In the genomic region with DNA sequence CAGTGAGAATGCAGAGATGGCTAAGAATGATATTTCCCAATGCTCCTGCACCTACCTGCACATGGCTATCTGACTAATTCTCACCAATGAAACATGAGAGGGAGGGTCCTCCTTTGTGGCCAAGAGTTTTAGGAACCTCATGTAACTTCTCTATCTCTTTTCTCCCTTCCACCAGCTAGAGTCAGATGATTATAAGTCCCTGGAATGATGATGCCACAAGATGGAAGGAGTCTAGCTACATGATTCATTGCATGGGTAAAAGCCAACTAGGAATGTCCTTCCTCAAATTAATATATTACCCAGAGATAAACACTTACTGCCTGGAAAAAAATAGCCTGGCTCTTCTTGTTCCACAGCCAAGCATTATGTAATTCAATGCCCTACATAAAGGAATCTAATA, we compare ENCODE assay signal across 27 cellular contexts. TPM values are rescaled to one million over a fixed set of nuclear protein-coding genes. Genes with fewer than 3 reads are reported as not detected.
DNase-seq lines count a peak whose midpoint lies in the region; ATAC-seq, FAIRE-seq and TF ChIP-seq lines count a peak whose summit lies in the region.
"Had no signal": no experiment of that assay in that cellular context is flagged by ENCODE, and none has a peak within 500 bp of the region (broad histone marks: within the 10 kb centered on the region; RNA-seq: fewer than 3 reads in every experiment).

No MANE protein-coding gene starts in this region.

- ATAC-seq in lung (ENCODE audit: insufficient read depth, low FRiP score): peak; percentile 27
- ATAC-seq in GM21529 (IDR thresholded peaks at IDR 0.05; ENCODE audit: unreplicated experiment): no peak
- ATAC-seq in T-helper 17 cell: no peak
- ATAC-seq: stimulated activated effector memory CD8-positive, alpha-beta T cell treated with anti-CD3 and anti-CD28 coated beads, Interleukin-12 subunit alpha, Interleukin-12 subunit beta, amount 100 ng/mL, for 72 hours had no signal

- TF ChIP-seq CTCF in fibroblast of mammary gland (conservative IDR thresholded peaks at IDR 0.05; ENCODE audit: control insufficient read depth, insufficient read depth, low read depth, low read length): no peak
- TF ChIP-seq CTCF in lung (IDR thresholded peaks at IDR 0.05; ENCODE audit: control extremely low read depth, extremely low read depth): no peak
- TF ChIP-seq CTCF in esophagus muscularis mucosa (IDR thresholded peaks at IDR 0.05): no peak

- no peaks in the 10 kb centered on the region for H3K9me3 ChIP-seq in adipocyte (ENCODE audit: control insufficient read depth, low read length)
- H3K9me3 ChIP-seq in lung (ENCODE audit: control insufficient read depth in 2 of 2, insufficient read depth in 1 of 2, low read length in 1 of 2): peaks cover 0 to under 1% of the 10 kb centered on the region in 2 donors
- H3K9me3 ChIP-seq in T-helper 17 cell (ENCODE audit: control insufficient read depth, low read length, poor library complexity, severe bottlenecking): no peaks in the 10 kb centered on the region
- H3K9me3 ChIP-seq in esophagus muscularis mucosa: no peaks in the 10 kb centered on the region
- H3K9me3 ChIP-seq: Peyer's patch had no signal

- H3K27ac ChIP-seq in lung (ENCODE audit: low read depth in 1 of 2, low read length in 1 of 2) (no peak overlapping the region), esophagus muscularis mucosa (replicated peaks in 1 of 4) (no peak overlapping the region)
- H3K27ac ChIP-seq: Peyer's patch had no signal

- H3K36me3 Mint-ChIP-seq in T-helper 17 cell (ENCODE audit: low read depth): no peaks in the 10 kb centered on the region
- H3K36me3 Mint-ChIP-seq: activated CD4-positive, alpha-beta memory T cell treated with anti-CD3 and anti-CD28 coated beads for 36 hours; stimulated activated effector memory CD8-positive, alpha-beta T cell treated with anti-CD3 and anti-CD28 coated beads, Interleukin-12 subunit alpha, Interleukin-12 subunit beta, amount 100 ng/mL, for 72 hours had no signal

- H3K4me1 ChIP-seq in adipocyte (ENCODE audit: control insufficient read depth, insufficient read depth, low read length) (no peaks in the 10 kb centered on the region), lung (ENCODE audit: control insufficient read depth in 2 of 2, insufficient read depth in 2 of 2, low read length in 2 of 2) (peaks cover 0 to under 1% of the 10 kb centered on the region in 2 donors), esophagus muscularis mucosa (peaks cover 0 to 7% (median 0%) of the 10 kb centered on the region in 4 donors)
- H3K4me1 ChIP-seq: Peyer's patch had no signal

- H3K27ac Mint-ChIP-seq in T-helper 17 cell: no peak overlapping the region
- H3K27ac Mint-ChIP-seq: activated B cell treated with CpG ODN at 0.5 μM for 24 hours; activated CD4-positive, alpha-beta memory T cell treated with anti-CD3 and anti-CD28 coated beads for 36 hours; CD4-positive, alpha-beta T cell; nephron progenitor cell; stimulated activated effector memory CD8-positive, alpha-beta T cell treated with anti-CD3 and anti-CD28 coated beads, Interleukin-12 subunit alpha, Interleukin-12 subunit beta, amount 100 ng/mL, for 72 hours had no signal

- no peak overlapping the region for H3K9ac ChIP-seq in adipocyte (ENCODE audit: low read length)

- no peaks in the 10 kb centered on the region for H3K27me3 Mint-ChIP-seq in T-helper 17 cell
- H3K27me3 Mint-ChIP-seq: activated B cell treated with CpG ODN at 0.5 μM for 24 hours; activated CD4-positive, alpha-beta memory T cell treated with anti-CD3 and anti-CD28 coated beads for 36 hours; CD4-positive, alpha-beta T cell had no signal

- H3K4me1 Mint-ChIP-seq in T-helper 17 cell: no peaks in the 10 kb centered on the region
- H3K4me1 Mint-ChIP-seq: activated B cell treated with CpG ODN at 0.5 μM for 24 hours; nephron progenitor cell; stimulated activated effector memory CD8-positive, alpha-beta T cell treated with anti-CD3 and anti-CD28 coated beads, Interleukin-12 subunit alpha, Interleukin-12 subunit beta, amount 100 ng/mL, for 72 hours had no signal

- H3K4me3 ChIP-seq in adipocyte (ENCODE audit: low read length) (no peak overlapping the region), fibroblast of mammary gland (ENCODE audit: control insufficient read depth, low read depth, low read length) (no peak overlapping the region), lung (no peak overlapping the region), esophagus muscularis mucosa (no peak overlapping the region)
- H3K4me3 ChIP-seq: Peyer's patch had no signal

- H3K27me3 ChIP-seq in adipocyte (replicated peaks; ENCODE audit: control insufficient read depth, insufficient read depth, low read length) (no peaks in the 10 kb centered on the region), lung (ENCODE audit: control insufficient read depth, insufficient read depth) (no peaks in the 10 kb centered on the region), esophagus muscularis mucosa (no peaks in the 10 kb centered on the region)
- H3K27me3 ChIP-seq: Peyer's patch had no signal

- no peak for TF ChIP-seq POLR2A in esophagus muscularis mucosa (IDR thresholded peaks at IDR 0.05; ENCODE audit: low read depth)

- H3K4me3 Mint-ChIP-seq in T-helper 17 cell: no peak overlapping the region
- H3K4me3 Mint-ChIP-seq: activated B cell treated with CpG ODN at 0.5 μM for 24 hours; activated CD4-positive, alpha-beta memory T cell treated with anti-CD3 and anti-CD28 coated beads for 36 hours; CD4-positive, alpha-beta T cell; nephron progenitor cell; stimulated activated effector memory CD8-positive, alpha-beta T cell treated with anti-CD3 and anti-CD28 coated beads, Interleukin-12 subunit alpha, Interleukin-12 subunit beta, amount 100 ng/mL, for 72 hours had no signal

- TF ChIP-seq EP300 in esophagus muscularis mucosa (IDR thresholded peaks at IDR 0.05): no peak

- DNase-seq in EL (peak; percentile 44), adipocyte (ENCODE audit: low read depth) (peak; percentile 14), fibroblast of mammary gland (ENCODE audit: low read depth) (peak; percentile 17), lung (ENCODE audit: low spot score) (no peak), frontal cortex (ENCODE audit: low spot score in 2 of 2) (no peak), T-helper 17 cell (no peak), esophagus muscularis mucosa (ENCODE audit: extremely low spot score) (no peak)
- DNase-seq: activated B cell treated with CpG ODN at 0.5 μM for 24 hours; activated CD4-positive, alpha-beta memory T cell treated with anti-CD3 and anti-CD28 coated beads for 36 hours; CD4-positive, alpha-beta T cell; cerebellar nuclear complex; DMS79 treated with DMSO at 0.1 percent for 48 hours; effector CD8-positive, alpha-beta T cell; HCEC 1CT; hypothalamus; Kasumi-1; kidney; midbrain; NCI-H1092; NCI-H1930; NCI-H446; nephron progenitor cell; NK-92 treated with Interleukin-12 subunit alpha and Interleukin-12 subunit beta, amount 100 ng/mL, for 24 hours; Peyer's patch; posterior cingulate gyrus had no signal

- H3K36me3 ChIP-seq in adipocyte (ENCODE audit: control insufficient read depth, insufficient read depth, low read length, severe bottlenecking): no peaks in the 10 kb centered on the region
- no peaks in the 10 kb centered on the region for H3K36me3 ChIP-seq in lung (ENCODE audit: control insufficient read depth in 2 of 2, insufficient read depth in 2 of 2, low read length in 2 of 2)
- no peaks in the 10 kb centered on the region for H3K36me3 ChIP-seq in esophagus muscularis mucosa
- H3K36me3 ChIP-seq: Peyer's patch had no signal

- intact Hi-C loops in esophagus muscularis mucosa (cut with DNase I): no loop called here

- FAIRE-seq in frontal cortex (lab: Jason Lieb, UNC): no peak
- FAIRE-seq: kidney had no signal

RNA-seq across cellular contexts. Expression of a gene that starts 55.1 kb away (rescaled TPM):
- 10 to 100 TPM; 36.9 to 98.4 TPM for total RNA-seq in lung
- 10 to 100 TPM; 11.6 to 13.7 TPM for polyA plus RNA-seq in lung
- 14.7 TPM for total RNA-seq in frontal cortex
- total RNA-seq in T-helper 17 cell: 1 to 10 TPM; 1.6 to 3.6 TPM
- total RNA-seq in esophagus muscularis mucosa: 10 to 100 TPM; 27.4 to 63.6 (median 38.1) TPM

Comparison
In these comparisons a context has a peak if more than half of its experiments do, and no peak if none do; other contexts are left out.
1. DNase-seq: peak in EL (single experiment), adipocyte (single experiment) and fibroblast of mammary gland (single experiment); none in lung (single experiment), frontal cortex (0 of 2), T-helper 17 cell (0 of 3) and esophagus muscularis mucosa (single experiment).